In genomic region chr3:58683001-58683845, GRCh38 we compare ENCODE assay signal across 8 cellular contexts. TPM values are rescaled to one million over a fixed set of nuclear protein-coding genes. Genes with fewer than 3 reads are reported as not detected.
DNase-seq lines count a peak whose midpoint lies in the region; ATAC-seq and TF ChIP-seq lines count a peak whose summit lies in the region.

No MANE protein-coding gene starts in this region.

- H3K27ac Mint-ChIP-seq in activated T-helper 2 cell treated with anti-CD3 and anti-CD28 coated beads, Interferon-gamma antibody, Interleukin-2, Interleukin-4, amounts not matched to agents 10 μg/mL and 5 μg/mL and 100 μg/mL, durations not matched to agents 14 hours and 24 hours and 36 hours, result no peak overlapping the region

- H4K8ac ChIP-seq in neuronal stem cell (ENCODE audit: low read depth, low read length), result no peak overlapping the region

- no peaks in the 10 kb centered on the region for H3K9me2 ChIP-seq in MM.1S (replicated peaks; ENCODE audit: insufficient read depth, low read length)
- H3K9me2 ChIP-seq in hepatocyte (replicated peaks; ENCODE audit: insufficient read depth), result no peaks in the 10 kb centered on the region

- H3K4ac ChIP-seq in neuronal stem cell (ENCODE audit: low read length), result no peak overlapping the region

- H3K18ac ChIP-seq in neuronal stem cell (ENCODE audit: low read length), result no peak overlapping the region

- H2BK15ac ChIP-seq in neuronal stem cell (ENCODE audit: low read length), result no peak overlapping the region

- H3F3A ChIP-seq in MM.1S (ENCODE audit: insufficient read depth, low read length), result no peaks in the 10 kb centered on the region

- no peaks in the 10 kb centered on the region for H3K9me3 ChIP-seq in MM.1S (replicated peaks; ENCODE audit: insufficient read depth, low read length)
- peaks cover 0 to 4% of the 10 kb centered on the region in 2 donors for H3K9me3 ChIP-seq in neuronal stem cell (replicated peaks in 1 of 2; ENCODE audit: control insufficient read depth in 2 of 2, insufficient read depth in 1 of 2, low read depth in 1 of 2, low read length in 2 of 2)
- H3K9me3 ChIP-seq in hepatocyte (ENCODE audit: low read depth), result no peaks in the 10 kb centered on the region

- H3K36me3 Mint-ChIP-seq in activated T-helper 2 cell treated with anti-CD3 and anti-CD28 coated beads, Interferon-gamma antibody, Interleukin-2, Interleukin-4, amounts not matched to agents 10 μg/mL and 5 μg/mL and 100 μg/mL, durations not matched to agents 14 hours and 24 hours and 36 hours (ENCODE audit: low read depth), result no peaks in the 10 kb centered on the region

- DNase-seq in G401 (ENCODE audit: low spot score) (peak; percentile 81), MM.1S (peak; percentile 20), glomerular visceral epithelial cell (ENCODE audit: extremely low spot score) (peak; percentile 68), T-helper 1 cell (no peak), neuronal stem cell (ENCODE audit: low spot score) (no peak), hepatocyte (ENCODE audit: low spot score) (no peak)
- no peak for DNase-seq in activated T-helper 2 cell treated with anti-CD3 and anti-CD28 coated beads, Interferon-gamma antibody, Interleukin-2, Interleukin-4, amounts not matched to agents 10 μg/mL and 5 μg/mL and 100 μg/mL, durations not matched to agents 14 hours and 24 hours and 36 hours (ENCODE audit: low spot score)

- H2AFZ ChIP-seq in MM.1S (ENCODE audit: low read length) (no peak overlapping the region), neuronal stem cell (ENCODE audit: low read length) (no peak overlapping the region), hepatocyte (no peak overlapping the region)

- no peak overlapping the region for H3K23ac ChIP-seq in neuronal stem cell (ENCODE audit: low read depth, low read length, poor library complexity)

- no peak overlapping the region for H3K4me3 Mint-ChIP-seq in activated T-helper 2 cell treated with anti-CD3 and anti-CD28 coated beads, Interferon-gamma antibody, Interleukin-2, Interleukin-4, amounts not matched to agents 10 μg/mL and 5 μg/mL and 100 μg/mL, durations not matched to agents 14 hours and 24 hours and 36 hours (ENCODE audit: low read depth)

- H3K4me3 ChIP-seq in MM.1S (ENCODE audit: low read length) (no peak overlapping the region), neuronal stem cell (ENCODE audit: low read length in 2 of 2) (no peak overlapping the region), hepatocyte (no peak overlapping the region)

- no peaks in the 10 kb centered on the region for H3K4me1 ChIP-seq in MM.1S (ENCODE audit: low read length)
- peaks cover 0 to 4% of the 10 kb centered on the region in 2 donors for H3K4me1 ChIP-seq in neuronal stem cell (ENCODE audit: control insufficient read depth in 2 of 2, insufficient read depth in 1 of 2, low read depth in 1 of 2, low read length in 2 of 2)
- H3K4me1 ChIP-seq in hepatocyte (ENCODE audit: insufficient read depth), result peaks cover 10% of the 10 kb centered on the region

- TF ChIP-seq CTCF in MM.1S (IDR thresholded peaks at IDR 0.05; ENCODE audit: low read length) (no peak), hepatocyte (IDR thresholded peaks at IDR 0.05; ENCODE audit: poor library complexity) (no peak)

- H3K79me2 ChIP-seq in MM.1S (ENCODE audit: low read length), result no peaks in the 10 kb centered on the region
- H3K79me2 ChIP-seq in hepatocyte, result no peaks in the 10 kb centered on the region

- peaks cover 9% of the 10 kb centered on the region for H3K4me1 Mint-ChIP-seq in activated T-helper 2 cell treated with anti-CD3 and anti-CD28 coated beads, Interferon-gamma antibody, Interleukin-2, Interleukin-4, amounts not matched to agents 10 μg/mL and 5 μg/mL and 100 μg/mL, durations not matched to agents 14 hours and 24 hours and 36 hours (ENCODE audit: low read depth)

- H3K27ac ChIP-seq in MM.1S (ENCODE audit: low read length) (no peak overlapping the region), neuronal stem cell (replicated peaks; ENCODE audit: low read length) (no peak overlapping the region), hepatocyte (no peak overlapping the region)

- H3K27me3 Mint-ChIP-seq in activated T-helper 2 cell treated with anti-CD3 and anti-CD28 coated beads, Interferon-gamma antibody, Interleukin-2, Interleukin-4, amounts not matched to agents 10 μg/mL and 5 μg/mL and 100 μg/mL, durations not matched to agents 14 hours and 24 hours and 36 hours (ENCODE audit: low read depth), result peaks cover 3% of the 10 kb centered on the region

- H3K4me2 ChIP-seq in MM.1S (ENCODE audit: low read depth, low read length) (no peak overlapping the region), neuronal stem cell (ENCODE audit: insufficient read depth, low read length, poor library complexity, severe bottlenecking) (no peak overlapping the region), hepatocyte (no peak overlapping the region)

- H3K27me3 ChIP-seq in MM.1S (replicated peaks; ENCODE audit: insufficient read depth, low read length) (no peaks in the 10 kb centered on the region), neuronal stem cell (ENCODE audit: control insufficient read depth in 3 of 3, insufficient read depth in 3 of 3, low read depth in 1 of 3, low read length in 3 of 3) (no peaks in the 10 kb centered on the region), hepatocyte (no peaks in the 10 kb centered on the region)

- H3K79me1 ChIP-seq in neuronal stem cell (ENCODE audit: low read depth, low read length), result no peaks in the 10 kb centered on the region

- no CpG with 5 or more reads among the region's 8 CpGs for WGBS in neuronal stem cell (ENCODE audit: extremely low coverage in 2 of 2, insufficient read length in 2 of 2, insufficient replicate concordance in 1 of 2), 2 donors
- 85% methylated on average over 8 of the region's 8 CpGs for WGBS in hepatocyte (ENCODE audit: low lambda C conversion rate, missing lambda C conversion rate)

- H2BK5ac ChIP-seq in neuronal stem cell (ENCODE audit: low read length), result no peak overlapping the region

- H3K9ac ChIP-seq in MM.1S (ENCODE audit: low read length) (no peak overlapping the region), neuronal stem cell (ENCODE audit: low read depth, low read length, poor library complexity) (no peak overlapping the region)

- in situ Hi-C loops in G401 (cut with HindIII; ENCODE audit: low sequenced_read_pairs), result no loop called here

- no peak overlapping the region for H2BK120ac ChIP-seq in neuronal stem cell (ENCODE audit: low read depth, low read length)

- H4K91ac ChIP-seq in neuronal stem cell (ENCODE audit: low read depth, low read length, poor library complexity), result no peak overlapping the region

- H3K14ac ChIP-seq in neuronal stem cell (ENCODE audit: low read length), result no peak overlapping the region

- H3K36me3 ChIP-seq in MM.1S (replicated peaks; ENCODE audit: insufficient read depth, low read length) (no peaks in the 10 kb centered on the region), neuronal stem cell (replicated peaks in 1 of 2; ENCODE audit: control insufficient read depth in 2 of 2, insufficient read depth in 2 of 2, low read length in 2 of 2) (no peaks in the 10 kb centered on the region), hepatocyte (replicated peaks; ENCODE audit: insufficient read depth, low read depth) (no peaks in the 10 kb centered on the region)

- ATAC-seq in GM21529 (IDR thresholded peaks at IDR 0.05; ENCODE audit: unreplicated experiment), result peak; percentile 72

- intact Hi-C loops in activated T-helper 2 cell treated with anti-CD3 and anti-CD28 coated beads, Interferon-gamma antibody, Interleukin-2, Interleukin-4, amounts not matched to agents 10 μg/mL and 5 μg/mL and 100 μg/mL, durations not matched to agents 14 hours and 24 hours and 36 hours (cut with micrococcal nuclease), result loop anchor here (2.0 to 10.0 kb wide), 2 partner anchors 14 to 192 kb away; no protein-coding TSS in a partner anchor

- H4K20me1 ChIP-seq in MM.1S (ENCODE audit: insufficient read depth, low read length) (no peaks in the 10 kb centered on the region), hepatocyte (ENCODE audit: insufficient read depth, poor library complexity, severe bottlenecking) (no peaks in the 10 kb centered on the region)

- no peak overlapping the region for H2BK12ac ChIP-seq in neuronal stem cell (ENCODE audit: low read length)

- no peaks in the 10 kb centered on the region for H3K9me3 Mint-ChIP-seq in activated T-helper 2 cell treated with anti-CD3 and anti-CD28 coated beads, Interferon-gamma antibody, Interleukin-2, Interleukin-4, amounts not matched to agents 10 μg/mL and 5 μg/mL and 100 μg/mL, durations not matched to agents 14 hours and 24 hours and 36 hours

- H2AK5ac ChIP-seq in neuronal stem cell (ENCODE audit: low read depth, low read length), result no peak overlapping the region

RNA-seq across cellular contexts. Expression of gene FAM3D, which starts 16.6 kb away (rescaled TPM):
- not detected in 2 replicates for total RNA-seq in G401 (2014; rRNA removed; shearing (Covaris generic))
- not detected in 2 replicates for total RNA-seq in activated T-helper 2 cell treated with anti-CD3 and anti-CD28 coated beads, Interferon-gamma antibody, Interleukin-2, Interleukin-4, amounts not matched to agents 10 μg/mL and 5 μg/mL and 100 μg/mL, durations not matched to agents 14 hours and 24 hours and 36 hours
- polyA plus RNA-seq in neuronal stem cell (2013, experiment 1 of 2), result 0.08 TPM
- polyA plus RNA-seq in neuronal stem cell (2013, experiment 2 of 2), result 0.08 TPM
- 0.60 and 4.5 TPM in 2 replicates for total RNA-seq in hepatocyte
- polyA plus RNA-seq in hepatocyte, result 3.7 and 4.3 TPM in 2 replicates

Comparison
In these comparisons a context has a peak if more than half of its experiments do, and no peak if none do; other contexts are left out.
1. DNase-seq: peak in G401 (single experiment), MM.1S (single experiment) and glomerular visceral epithelial cell (single experiment); none in activated T-helper 2 cell treated with anti-CD3 and anti-CD28 coated beads, Interferon-gamma antibody, Interleukin-2, Interleukin-4, amounts not matched to agents 10 μg/mL and 5 μg/mL and 100 μg/mL, durations not matched to agents 14 hours and 24 hours and 36 hours (single experiment), T-helper 1 cell (0 of 5), neuronal stem cell (single experiment) and hepatocyte (single experiment).